12 cellular contexts compared by ENCODE assay signal in genomic region chr3:148880681-148881080, GRCh38. TPM values are rescaled to one million over a fixed set of nuclear protein-coding genes. Genes with fewer than 3 reads are reported as not detected.
DNase-seq lines count a peak whose midpoint lies in the region; FAIRE-seq and TF ChIP-seq lines count a peak whose summit lies in the region.
"Had no signal": no experiment of that assay in that cellular context is flagged by ENCODE, and none has a peak within 500 bp of the region (broad histone marks: within the 10 kb centered on the region; RNA-seq: fewer than 3 reads in every experiment).

No MANE protein-coding gene starts in this region.

- FAIRE-seq in small intestine (lab: Jason Lieb, UNC), result no peak
- FAIRE-seq: GM19239, keratinocyte had no signal

- H3K9me3 ChIP-seq in small intestine (ENCODE audit: control insufficient read depth, low read depth), result no peaks in the 10 kb centered on the region

- DNase-seq in NCI-H82 (lab: John Stamatoyannopoulos, UW) (peak; percentile 56), NCI-H82 treated with DMSO at 0.1 percent for 48 hours (lab: John Stamatoyannopoulos, UW; ENCODE audit: unreplicated experiment) (no peak), NB4 (ENCODE audit: low read depth) (peak; percentile 50), astrocyte of the cerebellum (ENCODE audit: low read depth) (no peak), small intestine (peak; percentile 14), foreskin melanocyte (no peak), COLO829 (ENCODE audit: low spot score) (no peak)
- DNase-seq in stimulated activated CD4-positive, alpha-beta T cell treated with anti-CD3 and anti-CD28 coated beads, Interleukin-15, amount 100 ng/mL, for 24 hours, result no peak
- DNase-seq: activated CD4-positive, alpha-beta T cell treated with anti-CD3 and anti-CD28 coated beads for 1 hour had no signal

- TF ChIP-seq CTCF in NB4 (IDR thresholded peaks at IDR 0.05; ENCODE audit: low read depth, low read length) (peak; percentile 28), astrocyte of the cerebellum (IDR thresholded peaks at IDR 0.05; ENCODE audit: low read depth, low read length, missing control alignments) (peak; percentile 29)

- TF ChIP-seq POLR2A in NB4 (IDR thresholded peaks at IDR 0.05; ENCODE audit: extremely low read depth, insufficient read length), result no peak

- no peaks in the 10 kb centered on the region for H3K4me1 ChIP-seq in small intestine (ENCODE audit: control insufficient read depth in 2 of 2, insufficient read depth in 1 of 2, low read depth in 1 of 2, low read length in 1 of 2)

- H3K4me3 ChIP-seq in NB4 (ENCODE audit: low read depth, low read length) (no peak overlapping the region), astrocyte of the cerebellum (ENCODE audit: low read depth, low read length) (no peak overlapping the region), small intestine (ENCODE audit: low read depth in 1 of 2, low read length in 2 of 2) (no peak overlapping the region)
- H3K4me3 ChIP-seq: skin epidermis had no signal

- H3K27me3 ChIP-seq in small intestine (ENCODE audit: control insufficient read depth in 2 of 2, insufficient read depth in 2 of 2, low read length in 2 of 2), result no peaks in the 10 kb centered on the region

- in situ Hi-C loops in astrocyte of the cerebellum (cut with HindIII; ENCODE audit: low sequenced_read_pairs), result no loop called here

- no peaks in the 10 kb centered on the region for H3K36me3 ChIP-seq in small intestine (ENCODE audit: control insufficient read depth in 2 of 2, insufficient read depth in 2 of 2, low read length in 2 of 2)

- H3K27ac ChIP-seq in small intestine (ENCODE audit: low read depth in 1 of 2, low read length in 1 of 2), result no peak overlapping the region
- H3K27ac ChIP-seq: skin epidermis had no signal

RNA-seq across cellular contexts. Expression of gene CPA3, which starts 15.6 kb away (rescaled TPM):
- polyA plus RNA-seq in small intestine, result 1 to 10 TPM in 2 of 3 donors, under 1 TPM in 1; 0.67 to 8.5 (median 5.4) TPM
- polyA plus RNA-seq: keratinocyte had no signal

RNA-seq across cellular contexts. Expression of gene CPB1, which starts 53.1 kb away (rescaled TPM):
- 1 to 10 TPM in 2 of 3 donors, under 1 TPM in 1; 0.63 to 7.6 (median 6.9) TPM for polyA plus RNA-seq in small intestine
- polyA plus RNA-seq: keratinocyte had no signal

Comparison
In these comparisons a context has a peak if more than half of its experiments do, and no peak if none do; other contexts are left out.
1. DNase-seq: peak in NCI-H82 (single experiment), NB4 (single experiment) and small intestine (single experiment); none in NCI-H82 treated with DMSO at 0.1 percent for 48 hours (single experiment), astrocyte of the cerebellum (single experiment), foreskin melanocyte (single experiment), COLO829 (single experiment) and stimulated activated CD4-positive, alpha-beta T cell treated with anti-CD3 and anti-CD28 coated beads, Interleukin-15, amount 100 ng/mL, for 24 hours (single experiment).